28 cellular contexts compared by ENCODE assay signal in genomic region chr6:41467106-41467505, GRCh38.
"Had no signal": no experiment of that assay in that cellular context is flagged by ENCODE, and none has a peak within 500 bp of the region (broad histone marks: within the 10 kb centered on the region; RNA-seq: fewer than 3 reads in every experiment).

No MANE protein-coding gene starts in this region.

- FAIRE-seq: kidney, urothelium cell line had no signal

- H3K4me2 ChIP-seq: hepatocyte had no signal

- H3K79me2 ChIP-seq: hepatocyte had no signal

- H3K4me3 Mint-ChIP-seq: dendritic cell treated with granulocyte-macrophage colony-stimulating factor and Interleukin-4, amounts not matched to agents 40 ng/mL and 50 ng/mL, for 4 days; endodermal cell; memory B cell; nephron progenitor cell; stimulated activated effector memory CD8-positive, alpha-beta T cell treated with anti-CD3 and anti-CD28 coated beads, Interleukin-12 subunit alpha, Interleukin-12 subunit beta, amount 100 ng/mL, for 72 hours had no signal

- H3K9me3 Mint-ChIP-seq: dendritic cell treated with granulocyte-macrophage colony-stimulating factor and Interleukin-4, amounts not matched to agents 40 ng/mL and 50 ng/mL, for 4 days; endodermal cell; memory B cell; naive B cell; nephron progenitor cell; stimulated activated effector memory CD8-positive, alpha-beta T cell treated with anti-CD3 and anti-CD28 coated beads, Interleukin-12 subunit alpha, Interleukin-12 subunit beta, amount 100 ng/mL, for 72 hours had no signal

- H3K9me3 ChIP-seq: colonic mucosa, gastroesophageal sphincter, heart left ventricle, mucosa of descending colon, ovary, psoas muscle, sigmoid colon, thoracic aorta, tibial nerve, upper lobe of left lung had no signal

- H2AFZ ChIP-seq: hepatocyte had no signal

- DNase-seq: colonic mucosa; effector CD8-positive, alpha-beta T cell; endodermal cell; foreskin fibroblast; heart left ventricle; kidney; mucosa of descending colon; naive B cell; nephron progenitor cell; occipital lobe; psoas muscle; right cardiac atrium; sigmoid colon; stimulated activated CD4-positive, alpha-beta T cell treated with anti-CD3 and anti-CD28 coated beads, Interleukin-2, amount 100 ng/mL, for 24 hours; stimulated activated CD4-positive, alpha-beta T cell treated with anti-CD3 and anti-CD28 coated beads, Interleukin-4, amount 100 ng/mL, for 24 hours; stimulated activated naive CD8-positive, alpha-beta T cell treated with anti-CD3 and anti-CD28 coated beads, Interleukin-15, Interleukin-2, amounts not matched to agents 100 U/mL and 50 U/mL, for 24 hours; upper lobe of left lung had no signal

- H3K27me3 ChIP-seq: hepatocyte, ovary had no signal

- H3K27ac Mint-ChIP-seq: dendritic cell treated with granulocyte-macrophage colony-stimulating factor and Interleukin-4, amounts not matched to agents 40 ng/mL and 50 ng/mL, for 4 days; endodermal cell; memory B cell; naive B cell; nephron progenitor cell; stimulated activated effector memory CD8-positive, alpha-beta T cell treated with anti-CD3 and anti-CD28 coated beads, Interleukin-12 subunit alpha, Interleukin-12 subunit beta, amount 100 ng/mL, for 72 hours had no signal

- H3K36me3 ChIP-seq: colonic mucosa, gastroesophageal sphincter, heart left ventricle, ovary, sigmoid colon, thoracic aorta, tibial nerve, upper lobe of left lung had no signal

- H3K27ac ChIP-seq: colonic mucosa, epithelial cell of prostate, gastroesophageal sphincter, heart left ventricle, hepatocyte, ovary, psoas muscle, sigmoid colon, thoracic aorta, tibial nerve, upper lobe of left lung had no signal

- H3K4me3 ChIP-seq: colonic mucosa, gastroesophageal sphincter, heart left ventricle, hepatocyte, lung, mucosa of descending colon, ovary, psoas muscle, sigmoid colon, thoracic aorta, tibial nerve, upper lobe of left lung had no signal

- H3K36me3 Mint-ChIP-seq: memory B cell; naive B cell; stimulated activated effector memory CD8-positive, alpha-beta T cell treated with anti-CD3 and anti-CD28 coated beads, Interleukin-12 subunit alpha, Interleukin-12 subunit beta, amount 100 ng/mL, for 72 hours had no signal
